In the genomic region with DNA sequence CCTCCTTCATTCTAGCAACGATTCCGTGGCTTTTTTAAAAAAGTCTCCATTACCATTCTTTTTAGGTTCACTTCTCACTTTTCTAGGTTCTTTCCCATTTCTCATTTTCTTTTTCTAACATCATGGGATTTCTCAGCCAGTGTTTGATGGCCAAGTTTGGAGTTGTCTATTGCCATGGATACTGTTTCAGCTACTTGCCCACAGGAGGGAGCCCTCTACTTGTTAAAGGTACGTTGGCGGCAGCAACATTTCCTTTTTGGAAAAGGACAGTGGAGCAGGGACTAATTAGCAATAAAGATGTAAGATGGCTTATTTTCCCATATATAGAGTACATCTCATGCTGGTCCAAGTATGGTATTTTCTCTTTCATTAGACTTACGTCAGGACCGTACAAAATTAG, we compare ENCODE assay signal across 9 cellular contexts.
A peak's percentile ranks its signal among the peaks of the same experiment; 100 is the strongest.
DNase-seq lines count a peak whose midpoint lies in the region; ATAC-seq and FAIRE-seq lines count a peak whose summit lies in the region.
"Had no signal": no experiment of that assay in that cellular context is flagged by ENCODE, and none has a peak within 500 bp of the region (broad histone marks: within the 10 kb centered on the region; RNA-seq: fewer than 3 reads in every experiment).

No MANE protein-coding gene starts in this region.

- no peaks in the 10 kb centered on the region for H3K36me3 Mint-ChIP-seq in activated T-cell treated with anti-CD3 and anti-CD28 coated beads, Interleukin-2, amount 50 U/mL, for 72 hours (ENCODE audit: insufficient read depth in 2 of 2)

- peaks cover 5% of the 10 kb centered on the region in 2 donors for H3K9me3 Mint-ChIP-seq in activated T-cell treated with anti-CD3 and anti-CD28 coated beads, Interleukin-2, amount 50 U/mL, for 72 hours

- H3K4me3 Mint-ChIP-seq in activated T-cell treated with anti-CD3 and anti-CD28 coated beads, Interleukin-2, amount 50 U/mL, for 72 hours: no peak overlapping the region

- no peak for FAIRE-seq in RCC 7860 (lab: Jason Lieb, UNC)

- H3K4me1 Mint-ChIP-seq in activated T-cell treated with anti-CD3 and anti-CD28 coated beads, Interleukin-2, amount 50 U/mL, for 72 hours (ENCODE audit: low read depth): no peaks in the 10 kb centered on the region

- peak; percentile 22 for DNase-seq in A172 (ENCODE audit: low spot score)
- peak; percentile 9 for DNase-seq in RCC 7860 (ENCODE audit: low spot score)
- peak; percentile 15 for DNase-seq in iPS DF 19.7 (ENCODE audit: low read depth, low spot score)
- no peak for DNase-seq in HCEC 1CT
- DNase-seq in activated T-cell treated with anti-CD3 and anti-CD28 coated beads, Interleukin-2, amount 50 U/mL, for 72 hours: no peak
- DNase-seq: cortex of kidney had no signal

- H3K27ac Mint-ChIP-seq in activated T-cell treated with anti-CD3 and anti-CD28 coated beads, Interleukin-2, amount 50 U/mL, for 72 hours: no peak overlapping the region

- no peaks in the 10 kb centered on the region for H3K27me3 Mint-ChIP-seq in activated T-cell treated with anti-CD3 and anti-CD28 coated beads, Interleukin-2, amount 50 U/mL, for 72 hours (ENCODE audit: low read depth)

- ATAC-seq in HG02973 (IDR thresholded peaks at IDR 0.05; ENCODE audit: unreplicated experiment) (peak; percentile 54), HG03354 (IDR thresholded peaks at IDR 0.05; ENCODE audit: poor library complexity, severe bottlenecking, unreplicated experiment) (no peak), HG03135 (IDR thresholded peaks at IDR 0.05; ENCODE audit: unreplicated experiment) (no peak)
- no peak for ATAC-seq in activated T-cell treated with anti-CD3 and anti-CD28 coated beads, Interleukin-2, amount 50 U/mL, for 72 hours (replicated peaks in 1 of 2)

Comparison
In these comparisons a context has a peak if more than half of its experiments do, and no peak if none do; other contexts are left out.
1. DNase-seq: peak in A172 (single experiment), RCC 7860 (single experiment) and iPS DF 19.7 (single experiment); none in HCEC 1CT (single experiment) and activated T-cell treated with anti-CD3 and anti-CD28 coated beads, Interleukin-2, amount 50 U/mL, for 72 hours (0 of 2).